10 cellular contexts compared by ENCODE assay signal in genomic region chr16:10938321-10938720, GRCh38. TPM values are rescaled to one million over a fixed set of nuclear protein-coding genes. Genes with fewer than 3 reads are reported as not detected.
DNase-seq lines count a peak whose midpoint lies in the region; ATAC-seq and TF ChIP-seq lines count a peak whose summit lies in the region.
"Had no signal": no experiment of that assay in that cellular context is flagged by ENCODE, and none has a peak within 500 bp of the region (broad histone marks: within the 10 kb centered on the region; RNA-seq: fewer than 3 reads in every experiment).

No MANE protein-coding gene starts in this region.

- H3K4me3 ChIP-seq in CD4-positive, CD25-positive, alpha-beta regulatory T cell (ENCODE audit: low read depth, low read length) = peak overlapping the region; percentile 87
- H3K4me3 ChIP-seq in coronary artery = peak overlapping the region; percentile 87
- H3K4me3 ChIP-seq in parathyroid adenoma (ENCODE audit: low read depth, low read length) = no peak overlapping the region

- H3K27me3 ChIP-seq in CD4-positive, CD25-positive, alpha-beta regulatory T cell (ENCODE audit: control insufficient read depth, insufficient read depth, low read length) = no peaks in the 10 kb centered on the region
- H3K27me3 ChIP-seq in parathyroid adenoma (ENCODE audit: control insufficient read depth, insufficient read depth, low read length) = no peaks in the 10 kb centered on the region

- no peak for ATAC-seq in CD4-positive, CD25-positive, alpha-beta regulatory T cell (ENCODE audit: low read depth in 2 of 2)
- ATAC-seq in GM18520 (IDR thresholded peaks at IDR 0.05; ENCODE audit: unreplicated experiment) = no peak
- no peak for ATAC-seq in GM18858 (IDR thresholded peaks at IDR 0.05; ENCODE audit: unreplicated experiment)

- no peaks in the 10 kb centered on the region for H3K9me3 ChIP-seq in CD4-positive, CD25-positive, alpha-beta regulatory T cell (ENCODE audit: control insufficient read depth in 2 of 2, low read length in 2 of 2)
- H3K9me3 ChIP-seq in parathyroid adenoma (ENCODE audit: control insufficient read depth, low read length) = no peaks in the 10 kb centered on the region

- H3K4me3 Mint-ChIP-seq in CD4-positive, CD25-positive, alpha-beta regulatory T cell = peak overlapping the region; percentile 90 to 98 (median 94)
- H3K4me3 Mint-ChIP-seq in IgD-negative memory B cell = peak overlapping the region; percentile 16 to 85 (median 74)
- H3K4me3 Mint-ChIP-seq: H9 had no signal

- H3K9me3 Mint-ChIP-seq in CD4-positive, CD25-positive, alpha-beta regulatory T cell = peaks cover 0 to 1% (median 0%) of the 10 kb centered on the region in 7 donors
- no peaks in the 10 kb centered on the region for H3K9me3 Mint-ChIP-seq in IgD-negative memory B cell
- H3K9me3 Mint-ChIP-seq: H9 had no signal

- H3K27me3 Mint-ChIP-seq in CD4-positive, CD25-positive, alpha-beta regulatory T cell = no peaks in the 10 kb centered on the region
- no peaks in the 10 kb centered on the region for H3K27me3 Mint-ChIP-seq in IgD-negative memory B cell

- H2AFZ ChIP-seq in parathyroid adenoma = no peak overlapping the region

- H3K4me1 Mint-ChIP-seq in CD4-positive, CD25-positive, alpha-beta regulatory T cell = peaks cover 29 to 92% (median 65%) of the 10 kb centered on the region in 4 donors
- peaks cover 54 to 68% (median 57%) of the 10 kb centered on the region in 3 donors for H3K4me1 Mint-ChIP-seq in IgD-negative memory B cell

- peaks cover 68% of the 10 kb centered on the region for H3K4me1 ChIP-seq in CD4-positive, CD25-positive, alpha-beta regulatory T cell (ENCODE audit: control insufficient read depth, insufficient read depth, low read length, poor library complexity, severe bottlenecking)
- H3K4me1 ChIP-seq in parathyroid adenoma = peaks cover 50% of the 10 kb centered on the region

- H3K36me3 ChIP-seq in CD4-positive, CD25-positive, alpha-beta regulatory T cell (ENCODE audit: control insufficient read depth, insufficient read depth, low read length) = peaks cover 11% of the 10 kb centered on the region
- no peaks in the 10 kb centered on the region for H3K36me3 ChIP-seq in parathyroid adenoma (ENCODE audit: control insufficient read depth, insufficient read depth, low read length)

- DNase-seq in CD4-positive, CD25-positive, alpha-beta regulatory T cell = peak in 1 of 3 donors; percentile 49
- DNase-seq in coronary artery (ENCODE audit: low spot score) (no peak), GM03348 (ENCODE audit: low spot score) (no peak), NCI-H2227 (lab: John Stamatoyannopoulos, UW; ENCODE audit: unreplicated experiment) (no peak)
- DNase-seq: H9, IMR-90 had no signal

- peak overlapping the region; percentile 65 to 94 (median 79) for H3K27ac Mint-ChIP-seq in CD4-positive, CD25-positive, alpha-beta regulatory T cell
- peak overlapping the region; percentile 27 to 96 (median 82) for H3K27ac Mint-ChIP-seq in IgD-negative memory B cell
- H3K27ac Mint-ChIP-seq: H9 had no signal

- H3K79me2 ChIP-seq in parathyroid adenoma = peaks cover 22% of the 10 kb centered on the region

- no peak overlapping the region for H3K27ac ChIP-seq in CD4-positive, CD25-positive, alpha-beta regulatory T cell (ENCODE audit: insufficient read depth, low read length, poor library complexity, severe bottlenecking)
- H3K27ac ChIP-seq in coronary artery = peak overlapping the region in 1 of 2 donors; percentile 39
- peak overlapping the region; percentile 70 for H3K27ac ChIP-seq in parathyroid adenoma

- H3K36me3 Mint-ChIP-seq in CD4-positive, CD25-positive, alpha-beta regulatory T cell = peaks cover 8% of the 10 kb centered on the region
- H3K36me3 Mint-ChIP-seq in IgD-negative memory B cell = peaks cover 5% of the 10 kb centered on the region

- peak overlapping the region; percentile 16 for H3K4me2 ChIP-seq in parathyroid adenoma (ENCODE audit: low read length)

- no peak overlapping the region for H3K9ac ChIP-seq in parathyroid adenoma

- no peak for TF ChIP-seq CTCF in coronary artery (IDR thresholded peaks at IDR 0.05)
- no peak for TF ChIP-seq CTCF in parathyroid adenoma (IDR thresholded peaks at IDR 0.05)

RNA-seq across cellular contexts. Expression of gene DEXI, which starts 3.9 kb away (rescaled TPM):
- total RNA-seq in CD4-positive, CD25-positive, alpha-beta regulatory T cell = 15.7 TPM
- 10 to 100 TPM; 49.4 to 53.5 (median 51.8) TPM for polyA plus RNA-seq in CD4-positive, CD25-positive, alpha-beta regulatory T cell
- 11.4 TPM for polyA plus RNA-seq in IgD-negative memory B cell

RNA-seq across cellular contexts. Expression of gene CLEC16A, which starts 6.0 kb away (rescaled TPM):
- total RNA-seq in CD4-positive, CD25-positive, alpha-beta regulatory T cell = 38.9 TPM
- polyA plus RNA-seq in CD4-positive, CD25-positive, alpha-beta regulatory T cell = 10 to 100 TPM; 11.8 to 16.0 (median 12.1) TPM
- polyA plus RNA-seq in IgD-negative memory B cell = 21.1 TPM
